Comparison of ENCODE assay signal across 7 cellular contexts in genomic region chr5:170809551-170809950, GRCh38. TPM values are rescaled to one million over a fixed set of nuclear protein-coding genes. Genes with fewer than 3 reads are reported as not detected.
DNase-seq lines count a peak whose midpoint lies in the region; TF ChIP-seq lines count a peak whose summit lies in the region.

No MANE protein-coding gene starts in this region.

- H3K36me3 Mint-ChIP-seq in neural crest cell (ENCODE audit: low read depth), result no peaks in the 10 kb centered on the region

- peaks cover 11% of the 10 kb centered on the region for H3K27me3 Mint-ChIP-seq in neural crest cell (ENCODE audit: low read depth)

- H3K27ac Mint-ChIP-seq in neural crest cell (ENCODE audit: unreplicated experiment), result no peak overlapping the region

- H3K9me3 Mint-ChIP-seq in neural crest cell, result no peaks in the 10 kb centered on the region

- no peaks in the 10 kb centered on the region for H3K4me1 Mint-ChIP-seq in neural crest cell

- TF ChIP-seq CTCF in GM12872 (IDR thresholded peaks at IDR 0.05; ENCODE audit: insufficient read depth, low read depth, low read length), result peak; percentile 51
- TF ChIP-seq CTCF in choroid plexus epithelial cell (conservative IDR thresholded peaks at IDR 0.05; ENCODE audit: low read depth, low read length), result peak; percentile 86
- TF ChIP-seq CTCF in neural crest cell (conservative IDR thresholded peaks at IDR 0.05), result peak; percentile 56

- no peak overlapping the region for H3K4me3 ChIP-seq in choroid plexus epithelial cell (ENCODE audit: low read depth, low read length)

- DNase-seq in NCI-H2107 (lab: John Stamatoyannopoulos, UW), result peak; percentile 14
- DNase-seq in choroid plexus epithelial cell (ENCODE audit: low read depth), result peak; percentile 89
- no peak for DNase-seq in neural crest cell (ENCODE audit: low read depth, low spot score)
- no peak for DNase-seq in stimulated activated CD4-positive, alpha-beta T cell treated with anti-CD3 and anti-CD28 coated beads, Interleukin-2, amount 100 ng/mL, for 24 hours
- no peak for DNase-seq in activated naive CD4-positive, alpha-beta T cell treated with Interleukin-2 at 50 U/mL for 16 hours
- DNase-seq in activated CD4-positive, alpha-beta T cell treated with anti-CD3 and anti-CD28 coated beads for 4 hours, result no peak

- H3K4me3 Mint-ChIP-seq in neural crest cell, result no peak overlapping the region

RNA-seq across cellular contexts. Expression of gene GABRP, which starts 26.0 kb away (rescaled TPM):
- not detected in 2 replicates for total RNA-seq in neural crest cell

RNA-seq across cellular contexts. Expression of gene RANBP17, which starts 52.3 kb away (rescaled TPM):
- total RNA-seq in neural crest cell, result 24.2 and 26.9 TPM in 2 replicates

Comparison
In these comparisons a context has a peak if more than half of its experiments do, and no peak if none do; other contexts are left out.
1. DNase-seq: peak in NCI-H2107 (single experiment) and choroid plexus epithelial cell (single experiment); none in neural crest cell (single experiment), stimulated activated CD4-positive, alpha-beta T cell treated with anti-CD3 and anti-CD28 coated beads, Interleukin-2, amount 100 ng/mL, for 24 hours (0 of 2), activated naive CD4-positive, alpha-beta T cell treated with Interleukin-2 at 50 U/mL for 16 hours (single experiment) and activated CD4-positive, alpha-beta T cell treated with anti-CD3 and anti-CD28 coated beads for 4 hours (0 of 2).
2. Peak in every context shown above with its lines, with median percentiles within 50 percentile points of each other: CTCF ChIP-seq.